ENCODE assay signal across 32 cellular contexts in the genomic region with DNA sequence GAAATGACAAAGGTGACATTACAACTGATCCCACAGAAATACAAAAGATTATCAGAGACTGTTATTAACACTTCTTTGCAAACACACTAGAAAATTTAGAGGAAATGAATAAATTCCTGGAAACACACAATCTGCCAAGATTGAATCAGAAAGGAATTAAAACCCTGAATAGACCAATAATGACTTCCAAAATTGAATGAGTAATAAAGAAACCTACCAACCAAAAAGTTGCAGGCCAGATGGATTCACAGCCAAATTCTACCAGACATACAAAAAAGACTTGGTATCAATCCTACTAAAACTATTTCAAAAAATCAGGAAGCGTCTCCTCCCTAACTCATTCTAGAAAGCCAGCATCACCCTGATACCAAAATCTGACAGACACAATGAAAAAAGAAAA.
"Had no signal": no experiment of that assay in that cellular context is flagged by ENCODE, and none has a peak within 500 bp of the region (broad histone marks: within the 10 kb centered on the region; RNA-seq: fewer than 3 reads in every experiment).

No MANE protein-coding gene starts in this region.

- H3K4me3 Mint-ChIP-seq: activated B cell treated with CpG ODN at 0.5 μM for 24 hours; activated CD4-positive, alpha-beta memory T cell treated with anti-CD3 and anti-CD28 coated beads for 36 hours; activated CD4-positive, alpha-beta T cell treated with anti-CD3 and anti-CD28 coated beads, Interleukin-2, amount 10 ng/mL, durations not matched to agents 24 days and 14 days; activated CD8-positive, alpha-beta T cell treated with anti-CD3 and anti-CD28 coated beads for 36 hours; activated naive CD4-positive, alpha-beta T cell treated with anti-CD3 and anti-CD28 coated beads for 36 hours; activated naive CD8-positive, alpha-beta T cell treated with anti-CD3 and anti-CD28 coated beads for 36 hours; activated T-cell treated with anti-CD3 and anti-CD28 coated beads, Interleukin-2, amount 50 U/mL, for 4 hours; activated T-cell treated with anti-CD3 and anti-CD28 coated beads, Interleukin-2, amount 50 U/mL, for 72 hours; activated T-helper 1 cell treated with anti-CD3 and anti-CD28 coated beads, Interleukin-12 subunit alpha, Interleukin-12 subunit beta, Interleukin-2, Interleukin-4 antibody, amounts not matched to agents 30 ng/mL and 10 ng/mL and 1 ng/mL, durations not matched to agents 14 hours and 24 hours and 36 hours; activated T-helper 17 cell treated with anti-CD3 and anti-CD28 coated beads, Interleukin-2, amount 50 U/mL, for 72 hours; T-helper 1 cell treated with Interleukin-12 subunit alpha and Interleukin-12 subunit beta and Interleukin-4 antibody, amounts not matched to agents 30 μg/mL and 1 μg/mL, for 36 hours; T-helper 2 cell treated with Interferon-gamma antibody and Interleukin-4, amounts not matched to agents 5 μg/mL and 100 μg/mL, for 36 hours had no signal

- DNase-seq: activated B cell treated with CpG ODN at 0.5 μM for 24 hours; activated CD4-positive, alpha-beta memory T cell treated with anti-CD3 and anti-CD28 coated beads for 36 hours; activated CD4-positive, alpha-beta T cell treated with anti-CD3 and anti-CD28 coated beads for 4 hours; activated CD4-positive, alpha-beta T cell treated with anti-CD3 and anti-CD28 coated beads, Interleukin-2, amount 10 ng/mL, durations not matched to agents 24 days and 14 days; activated CD4-positive, alpha-beta T cell treated with anti-CD3 and anti-CD28 coated beads, Interleukin-2, amount 50 U/mL, for 1 hour; activated CD4-positive, alpha-beta T cell treated with anti-CD3 and anti-CD28 coated beads, Interleukin-2, amount 50 U/mL, for 4 hours; activated CD4-positive, CD25-positive, alpha-beta regulatory T cell treated with anti-CD3 and anti-CD28 coated beads, Interleukin-2, amount 50 U/mL, for 72 hours; activated CD8-positive, alpha-beta memory T cell treated with anti-CD3 and anti-CD28 coated beads, Interleukin-2, amount 50 U/mL, for 4 hours; activated CD8-positive, alpha-beta T cell treated with anti-CD3 and anti-CD28 coated beads for 36 hours; activated effector memory CD4-positive, alpha-beta T cell treated with anti-CD3 and anti-CD28 coated beads, Interleukin-2, amount 50 U/mL, for 16 hours; activated gamma-delta T cell treated with Interleukin-2 at 50 U/mL for 16 hours; activated naive CD4-positive, alpha-beta T cell; activated naive CD4-positive, alpha-beta T cell treated with anti-CD3 and anti-CD28 coated beads for 36 hours; activated naive CD8-positive, alpha-beta T cell treated with anti-CD3 and anti-CD28 coated beads for 36 hours; activated T-cell treated with anti-CD3 and anti-CD28 coated beads for 4 hours; activated T-cell treated with anti-CD3 and anti-CD28 coated beads, Interleukin-2, amount 50 U/mL, for 1 hour; activated T-cell treated with anti-CD3 and anti-CD28 coated beads, Interleukin-2, amount 50 U/mL, for 4 hours; activated T-cell treated with anti-CD3 and anti-CD28 coated beads, Interleukin-2, amount 50 U/mL, for 72 hours; adrenal gland; amniotic stem cell; aorta; body of pancreas; brain microvascular endothelial cell; central memory CD4-positive, alpha-beta T cell; T-helper 1 cell; T-helper 2 cell; T-helper 9 cell had no signal

- H3K27me3 Mint-ChIP-seq: activated CD4-positive, alpha-beta memory T cell treated with anti-CD3 and anti-CD28 coated beads for 36 hours had no signal

- H3K27ac Mint-ChIP-seq: activated B cell treated with CpG ODN at 0.5 μM for 24 hours; activated CD4-positive, alpha-beta memory T cell treated with anti-CD3 and anti-CD28 coated beads for 36 hours; activated CD4-positive, alpha-beta T cell treated with anti-CD3 and anti-CD28 coated beads, Interleukin-2, amount 10 ng/mL, durations not matched to agents 24 days and 14 days; activated CD8-positive, alpha-beta T cell treated with anti-CD3 and anti-CD28 coated beads for 36 hours; activated naive CD4-positive, alpha-beta T cell treated with anti-CD3 and anti-CD28 coated beads for 36 hours; activated naive CD4-positive, alpha-beta T cell treated with anti-CD3 and anti-CD28 coated beads, Interleukin-2, amount 50 U/mL, for 72 hours; activated naive CD8-positive, alpha-beta T cell treated with anti-CD3 and anti-CD28 coated beads for 36 hours; activated T-cell treated with anti-CD3 and anti-CD28 coated beads, Interleukin-2, amount 50 U/mL, for 72 hours; activated T-helper 1 cell treated with anti-CD3 and anti-CD28 coated beads, Interleukin-12 subunit alpha, Interleukin-12 subunit beta, Interleukin-2, Interleukin-4 antibody, amounts not matched to agents 30 ng/mL and 10 ng/mL and 1 ng/mL, durations not matched to agents 14 hours and 24 hours and 36 hours; activated T-helper 17 cell treated with anti-CD3 and anti-CD28 coated beads, Interleukin-2, amount 50 U/mL, for 72 hours; T-helper 1 cell treated with Interleukin-12 subunit alpha and Interleukin-12 subunit beta and Interleukin-4 antibody, amounts not matched to agents 30 μg/mL and 1 μg/mL, for 36 hours; T-helper 2 cell treated with Interferon-gamma antibody and Interleukin-4, amounts not matched to agents 5 μg/mL and 100 μg/mL, for 36 hours had no signal

- H3K4me1 Mint-ChIP-seq: activated B cell treated with CpG ODN at 0.5 μM for 24 hours; activated CD4-positive, alpha-beta T cell treated with anti-CD3 and anti-CD28 coated beads, Interleukin-2, amount 10 ng/mL, durations not matched to agents 24 days and 14 days; activated T-helper 17 cell treated with anti-CD3 and anti-CD28 coated beads, Interleukin-2, amount 50 U/mL, for 72 hours had no signal
